Comparison of ENCODE assay signal across 6 cellular contexts in the genomic region with DNA sequence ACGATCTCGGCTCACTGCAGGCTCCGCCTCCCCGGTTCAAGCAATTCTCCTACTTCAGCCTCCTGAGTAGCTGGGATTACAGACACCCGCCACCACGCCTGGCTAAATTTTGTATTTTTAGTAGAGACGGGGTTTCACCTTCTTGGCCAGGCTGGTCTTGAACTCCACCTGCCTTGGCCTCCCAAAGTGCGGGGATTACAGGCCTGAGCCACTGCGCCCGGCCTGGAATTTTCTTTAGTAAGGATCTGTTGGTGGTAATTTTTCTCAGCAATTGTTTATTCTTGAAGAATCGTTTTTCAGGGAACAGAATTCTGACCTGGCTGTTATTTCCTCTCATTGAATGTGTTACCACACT.
DNase-seq lines count a peak whose midpoint lies in the region; ATAC-seq and TF ChIP-seq lines count a peak whose summit lies in the region.
"Not testable (repeated sequence)": the region's sequence is repeated elsewhere in the genome, so short reads cannot be mapped to it uniquely, and the experiment has no call there.

No MANE protein-coding gene starts in this region.

- not testable (repeated sequence) for H4K20me1 ChIP-seq in GM23338 (replicated peaks; ENCODE audit: insufficient read depth)

- peak; percentile 6; the same call in 1 of the 3 replicates for ATAC-seq in GM23338

- not testable (repeated sequence) for TF ChIP-seq CTCF in GM23338 (conservative IDR thresholded peaks at IDR 0.05; ENCODE audit: low read depth in 2 of 2); HEK293 (tag by site-specific recombination; IDR thresholded peaks at IDR 0.05); VCaP (conservative IDR thresholded peaks at IDR 0.05); MCF 10A (IDR thresholded peaks at IDR 0.05; ENCODE audit: unreplicated experiment); prostate gland (IDR thresholded peaks at IDR 0.05)

- peak overlapping the region; percentile 42; the same call in 1 of the 2 replicates for H3K4me2 ChIP-seq in GM23338

- CTCF ChIA-PET in HEK293 (lab: Yijun Ruan, JAX) (interaction anchor here (0.7 kb wide), 2 partner anchors 50 to 1031 kb away, joined by 3 to 4 read pairs; no protein-coding TSS in a partner anchor), MCF 10A (lab: Yijun Ruan, JAX) (interaction anchor here (1.3 kb wide), 1 partner anchor 46 kb away, joined by 3 read pairs; no protein-coding TSS in a partner anchor)

- H3K9me3 Mint-ChIP-seq in GM23338 = peaks cover 36% of the 10 kb centered on the region
- H3K9me3 Mint-ChIP-seq in MCF 10A (ENCODE audit: unreplicated experiment) = not testable (repeated sequence)

- TSS peak; percentile 96 for BruUV-seq in MCF 10A (replicated peaks; lab: Mats Ljungman, UMichigan)

- intact Hi-C loops in MCF 10A (cut with micrococcal nuclease); prostate gland (cut with DNase I): not testable (repeated sequence)

- not testable (repeated sequence) for H3K27me3 ChIP-seq in GM23338 (ENCODE audit: insufficient read depth); HUES64 (ENCODE audit: insufficient read depth, low read length); prostate gland (replicated peaks; ENCODE audit: insufficient read depth)

- H3K79me2 ChIP-seq in GM23338 (replicated peaks; ENCODE audit: insufficient read depth) = not testable (repeated sequence)

- not testable (repeated sequence) for H3K9ac ChIP-seq in HUES64 (ENCODE audit: low read depth, low read length)

- not testable (repeated sequence) for DNase-seq in GM23338 (ENCODE audit: low spot score); MCF 10A (ENCODE audit: unreplicated experiment); prostate gland (ENCODE audit: low spot score)

- H3K36me3 ChIP-seq in GM23338 (ENCODE audit: insufficient read depth); HEK293 (ENCODE audit: control insufficient read depth in 2 of 2, insufficient read depth in 1 of 2, low read length in 2 of 2); HUES64 (ENCODE audit: insufficient read depth, low read length); prostate gland: not testable (repeated sequence)

- H3K27ac ChIP-seq in GM23338 (ENCODE audit: low read depth); HEK293 (ENCODE audit: extremely low read depth, low read depth, low read length); HUES64 (ENCODE audit: low read depth, low read length): not testable (repeated sequence)
- H3K27ac ChIP-seq in VCaP (peak overlapping the region; percentile 49), prostate gland (peak overlapping the region; percentile 44 to 64)

- H3K9me2 ChIP-seq in GM23338 (ENCODE audit: insufficient read depth) = not testable (repeated sequence)

- H3K9me3 ChIP-seq in HEK293 (ENCODE audit: control insufficient read depth, insufficient read depth, low read depth, low read length); HUES64 (ENCODE audit: insufficient read depth, low read depth, low read length); prostate gland: not testable (repeated sequence)

- peak overlapping the region; percentile 35; the same call in 2 of the 3 replicates for H3K4me3 Mint-ChIP-seq in GM23338
- not testable (repeated sequence) for H3K4me3 Mint-ChIP-seq in MCF 10A (ENCODE audit: unreplicated experiment)

- not testable (repeated sequence) for H3F3A ChIP-seq in GM23338 (replicated peaks; ENCODE audit: low read depth)

- H3K36me3 Mint-ChIP-seq in GM23338 (ENCODE audit: low read depth); MCF 10A (ENCODE audit: insufficient read depth, unreplicated experiment): not testable (repeated sequence)

- POLR2A ChIA-PET in HEK293 (lab: Yijun Ruan, JAX) = interaction anchor here (1.7 kb wide), 1 partner anchor 20 kb away, joined by 3 read pairs; no protein-coding TSS in a partner anchor
- POLR2A ChIA-PET in MCF 10A (lab: Yijun Ruan, JAX) = not testable (repeated sequence)

- 89% methylated on average over 11 of the region's 11 CpGs for WGBS in HUES64
- WGBS in prostate gland = 83% methylated on average over 11 of the region's 11 CpGs

- H2AFZ ChIP-seq in GM23338 = not testable (repeated sequence)

- H3K4me1 ChIP-seq in GM23338 (ENCODE audit: insufficient read depth); HEK293 (ENCODE audit: control insufficient read depth, insufficient read depth, low read length); HUES64 (ENCODE audit: insufficient read depth, low read length); prostate gland (replicated peaks): not testable (repeated sequence)

- H3K4me3 ChIP-seq in GM23338 (peak overlapping the region; percentile 15; the same call in 1 of the 2 replicates), HUES64 (ENCODE audit: low read length) (peak overlapping the region; percentile 10; the same call in 1 of the 2 replicates)
- H3K4me3 ChIP-seq in HEK293 (ENCODE audit: low read depth, low read length); prostate gland: not testable (repeated sequence)

- H3K27me3 Mint-ChIP-seq in GM23338 (ENCODE audit: insufficient read depth, low read depth, poor library complexity) = peaks cover 12% of the 10 kb centered on the region
- not testable (repeated sequence) for H3K27me3 Mint-ChIP-seq in MCF 10A (ENCODE audit: insufficient read depth, unreplicated experiment)

- TF ChIP-seq POLR2A in prostate gland (IDR thresholded peaks at IDR 0.05) = not testable (repeated sequence)

- H3K27ac Mint-ChIP-seq in GM23338; MCF 10A (ENCODE audit: low read depth, unreplicated experiment): not testable (repeated sequence)

- not testable (repeated sequence) for H3K4me1 Mint-ChIP-seq in GM23338; MCF 10A (ENCODE audit: insufficient read depth, unreplicated experiment)

TF ChIP-seq in HEK293, 187 proteins besides CTCF, POLR2A, EP300 and RAD21:
- TF ChIP-seq ZBTB17 (tag by site-specific recombination; IDR thresholded peaks at IDR 0.05) (peak; percentile 60), ZBTB20 (tag by site-specific recombination; IDR thresholded peaks at IDR 0.05) (0 out of 2 replicates have a peak, but pooled peaks have one; percentile 16)
TF ChIP-seq in HEK293: peak in this region for 2; not testable (repeated sequence) for 185.
